In genomic region chr18:22698711-22699110, GRCh38 we compare ENCODE assay signal across 25 cellular contexts.
A peak's percentile ranks its signal among the peaks of the same experiment; 100 is the strongest.
DNase-seq lines count a peak whose midpoint lies in the region; ATAC-seq, FAIRE-seq and TF ChIP-seq lines count a peak whose summit lies in the region.
"Had no signal": no experiment of that assay in that cellular context is flagged by ENCODE, and none has a peak within 500 bp of the region (broad histone marks: within the 10 kb centered on the region; RNA-seq: fewer than 3 reads in every experiment).

No MANE protein-coding gene starts in this region.

- WGBS in mammary epithelial cell (ENCODE audit: low coverage, missing lambda C conversion rate): 100% methylated on average over 1 of the region's 1 CpG

- no peak for ATAC-seq in HG03469 (IDR thresholded peaks at IDR 0.05; ENCODE audit: unreplicated experiment)
- ATAC-seq: A549 had no signal

- peaks cover 22% of the 10 kb centered on the region for H3K4me1 Mint-ChIP-seq in astrocyte (ENCODE audit: low read depth, unreplicated experiment)
- peaks cover 56% of the 10 kb centered on the region for H3K4me1 Mint-ChIP-seq in mesothelial cell of epicardium
- peaks cover 11% of the 10 kb centered on the region for H3K4me1 Mint-ChIP-seq in HFFc6 (ENCODE audit: low read depth)
- H3K4me1 Mint-ChIP-seq: CD14-positive monocyte; CD8-positive, alpha-beta memory T cell had no signal

- DNase-seq in mammary epithelial cell: peak; percentile 35
- no peak for DNase-seq in breast epithelium (ENCODE audit: low spot score in 2 of 2)
- DNase-seq in astrocyte (ENCODE audit: low read depth): peak; percentile 7
- DNase-seq in iris pigment epithelial cell (ENCODE audit: low read depth): peak; percentile 67
- no peak for DNase-seq in mesothelial cell of epicardium (ENCODE audit: low spot score in 2 of 2, unreplicated experiment in 2 of 2)
- no peak for DNase-seq in HFFc6
- DNase-seq: 8988T; ACHN; AML-193; BE2C; CD4-positive, alpha-beta T cell; CD8-positive, alpha-beta memory T cell; DMS 273 treated with DMSO at 0.1 percent for 48 hours; DND-41; GM23248; H7; HCEC 1CT had no signal

- in situ Hi-C loops in mammary epithelial cell (cut with MboI; ENCODE audit: low sequenced_read_pairs in 2 of 2): no loop called here

- H3K27ac ChIP-seq in mammary epithelial cell (ENCODE audit: insufficient read depth, low read depth, low read length) (no peak overlapping the region), breast epithelium (no peak overlapping the region), astrocyte (ENCODE audit: low read depth, low read length) (no peak overlapping the region)
- H3K27ac ChIP-seq: BLaER1 treated with 17β-estradiol and CSF1 and Interleukin-3, amounts not matched to agents 10 nM and 100 nM; GM23248 had no signal

- CTCF ChIA-PET in mammary epithelial cell (lab: Charles Lee; ENCODE audit: low non-redundant PET): interaction anchor here (0.5 kb wide), 1 partner anchor 426 kb away, joined by 3 read pairs; no protein-coding TSS in a partner anchor

- no peak for FAIRE-seq in astrocyte (lab: Jason Lieb, UNC)
- FAIRE-seq: A549, D721Med, G401.6, GM19239, H1 had no signal

- no peak overlapping the region for H3K4me2 ChIP-seq in mammary epithelial cell (ENCODE audit: insufficient read depth, low read depth, low read length)
- no peak overlapping the region for H3K4me2 ChIP-seq in astrocyte (ENCODE audit: low read length)
- H3K4me2 ChIP-seq: A549 had no signal

- H3K9ac ChIP-seq in mammary epithelial cell (ENCODE audit: insufficient read depth, low read length) (no peak overlapping the region), astrocyte (ENCODE audit: low read length) (no peak overlapping the region)
- H3K9ac ChIP-seq: BLaER1 treated with 17β-estradiol and CSF1 and Interleukin-3, amounts not matched to agents 10 nM and 100 nM; GM23248 had no signal

- no peak for TF ChIP-seq POLR2A in breast epithelium (IDR thresholded peaks at IDR 0.05)

- TF ChIP-seq CTCF in mammary epithelial cell (conservative IDR thresholded peaks at IDR 0.05 in 1 of 2, IDR thresholded peaks at IDR 0.05 in 1 of 2; ENCODE audit: extremely low read depth in 1 of 2, insufficient read depth in 1 of 2, low read depth in 1 of 2, low read length in 2 of 2) (no peak), breast epithelium (IDR thresholded peaks at IDR 0.05) (no peak), astrocyte (IDR thresholded peaks at IDR 0.05; ENCODE audit: insufficient read depth, low read depth, low read length) (no peak), mesothelial cell of epicardium (IDR thresholded peaks at IDR 0.05; ENCODE audit: unreplicated experiment) (no peak), HFFc6 (IDR thresholded peaks at IDR 0.05) (no peak)

- H3K4me3 Mint-ChIP-seq in astrocyte (ENCODE audit: unreplicated experiment): no peak overlapping the region
- H3K4me3 Mint-ChIP-seq in mesothelial cell of epicardium: no peak overlapping the region
- H3K4me3 Mint-ChIP-seq in HFFc6: no peak overlapping the region
- H3K4me3 Mint-ChIP-seq: CD14-positive monocyte; CD4-positive, alpha-beta T cell; CD8-positive, alpha-beta memory T cell had no signal

- H3K79me2 ChIP-seq in mammary epithelial cell (ENCODE audit: insufficient read depth, low read length) (no peaks in the 10 kb centered on the region), astrocyte (ENCODE audit: insufficient read depth, low read length) (no peaks in the 10 kb centered on the region)

- H3K27me3 Mint-ChIP-seq in astrocyte (ENCODE audit: low read depth, unreplicated experiment): no peaks in the 10 kb centered on the region
- H3K27me3 Mint-ChIP-seq in mesothelial cell of epicardium (ENCODE audit: low read depth): no peaks in the 10 kb centered on the region
- peaks cover 3% of the 10 kb centered on the region for H3K27me3 Mint-ChIP-seq in HFFc6 (ENCODE audit: insufficient read depth)

- H4K20me1 ChIP-seq in mammary epithelial cell (ENCODE audit: insufficient read depth, low read length) (no peaks in the 10 kb centered on the region), astrocyte (ENCODE audit: insufficient read depth, low read length) (no peaks in the 10 kb centered on the region)
- H4K20me1 ChIP-seq: BLaER1 treated with 17β-estradiol and CSF1 and Interleukin-3, amounts not matched to agents 10 nM and 100 nM had no signal

- no peak overlapping the region for H3K27ac Mint-ChIP-seq in astrocyte (ENCODE audit: unreplicated experiment)
- H3K27ac Mint-ChIP-seq in mesothelial cell of epicardium: no peak overlapping the region
- H3K27ac Mint-ChIP-seq in HFFc6: no peak overlapping the region
- H3K27ac Mint-ChIP-seq: CD14-positive monocyte; CD4-positive, alpha-beta T cell; CD8-positive, alpha-beta memory T cell had no signal

- no peaks in the 10 kb centered on the region for H3K36me3 ChIP-seq in mammary epithelial cell (ENCODE audit: insufficient read depth, low read length)
- H3K36me3 ChIP-seq in breast epithelium: no peaks in the 10 kb centered on the region
- H3K36me3 ChIP-seq in astrocyte (ENCODE audit: insufficient read depth, low read length): no peaks in the 10 kb centered on the region
- H3K36me3 ChIP-seq: BE2C; BLaER1 treated with 17β-estradiol and CSF1 and Interleukin-3, amounts not matched to agents 10 nM and 100 nM had no signal

- H3K4me1 ChIP-seq in mammary epithelial cell (ENCODE audit: insufficient read depth, low read length) (peaks cover 3% of the 10 kb centered on the region), breast epithelium (no peaks in the 10 kb centered on the region), astrocyte (ENCODE audit: insufficient read depth, low read length) (peaks cover 19% of the 10 kb centered on the region)
- H3K4me1 ChIP-seq: BE2C had no signal

- H2AFZ ChIP-seq in mammary epithelial cell (ENCODE audit: low read depth, low read length) (no peak overlapping the region), astrocyte (ENCODE audit: low read depth, low read length) (no peak overlapping the region)
- H2AFZ ChIP-seq: GM23248 had no signal

- H3K36me3 Mint-ChIP-seq in astrocyte (ENCODE audit: low read depth, unreplicated experiment) (no peaks in the 10 kb centered on the region), mesothelial cell of epicardium (peaks cover 7% of the 10 kb centered on the region), HFFc6 (ENCODE audit: low read depth) (no peaks in the 10 kb centered on the region; the same call in 1 of the 2 replicates)
- H3K36me3 Mint-ChIP-seq: CD14-positive monocyte had no signal

- H3K9me3 ChIP-seq in mammary epithelial cell (replicated peaks; ENCODE audit: insufficient read depth, low read length) (no peaks in the 10 kb centered on the region), breast epithelium (no peaks in the 10 kb centered on the region), astrocyte (ENCODE audit: insufficient read depth, low read depth, low read length) (no peaks in the 10 kb centered on the region)
- H3K9me3 ChIP-seq: A549; BE2C; BLaER1 treated with 17β-estradiol and CSF1 and Interleukin-3, amounts not matched to agents 10 nM and 100 nM had no signal

- H3K27me3 ChIP-seq in mammary epithelial cell (ENCODE audit: insufficient read depth, low read length): no peaks in the 10 kb centered on the region
- no peaks in the 10 kb centered on the region for H3K27me3 ChIP-seq in breast epithelium
- no peaks in the 10 kb centered on the region for H3K27me3 ChIP-seq in astrocyte (ENCODE audit: insufficient read depth, low read length)
- H3K27me3 ChIP-seq: BE2C; BLaER1 treated with 17β-estradiol and CSF1 and Interleukin-3, amounts not matched to agents 10 nM and 100 nM had no signal

- intact Hi-C loops in mammary epithelial cell (cut with micrococcal nuclease) (no loop called here), breast epithelium (cut with DNase I; ENCODE audit: low total_unique reads) (no loop called here)

- dilution Hi-C loops in mammary epithelial cell (cut with HindIII; ENCODE audit: low sequenced_read_pairs): no loop called here

- H3K9me3 Mint-ChIP-seq in astrocyte (ENCODE audit: unreplicated experiment) (peaks cover 6% of the 10 kb centered on the region), mesothelial cell of epicardium (peaks cover 6% of the 10 kb centered on the region), HFFc6 (no peaks in the 10 kb centered on the region)
- H3K9me3 Mint-ChIP-seq: CD4-positive, alpha-beta T cell had no signal

- H3K4me3 ChIP-seq in mammary epithelial cell (replicated peaks in 1 of 3; ENCODE audit: insufficient read depth in 1 of 3, low read depth in 2 of 3, low read length in 3 of 3) (no peak overlapping the region), breast epithelium (no peak overlapping the region), astrocyte (ENCODE audit: insufficient read depth, low read depth, low read length) (no peak overlapping the region)
- H3K4me3 ChIP-seq: A549; BLaER1 treated with 17β-estradiol and CSF1 and Interleukin-3, amounts not matched to agents 10 nM and 100 nM; GM23248 had no signal

- BruUV-seq in mammary epithelial cell (replicated peaks; lab: Mats Ljungman, UMichigan): no TSS peak

Comparison
In these comparisons a context has a peak if more than half of its experiments do, and no peak if none do; other contexts are left out.
1. DNase-seq: peak in mammary epithelial cell (single experiment), astrocyte (single experiment) and iris pigment epithelial cell (single experiment); none in breast epithelium (0 of 2), mesothelial cell of epicardium (0 of 2) and HFFc6 (single experiment).